20 cellular contexts compared by ENCODE assay signal in the genomic region with DNA sequence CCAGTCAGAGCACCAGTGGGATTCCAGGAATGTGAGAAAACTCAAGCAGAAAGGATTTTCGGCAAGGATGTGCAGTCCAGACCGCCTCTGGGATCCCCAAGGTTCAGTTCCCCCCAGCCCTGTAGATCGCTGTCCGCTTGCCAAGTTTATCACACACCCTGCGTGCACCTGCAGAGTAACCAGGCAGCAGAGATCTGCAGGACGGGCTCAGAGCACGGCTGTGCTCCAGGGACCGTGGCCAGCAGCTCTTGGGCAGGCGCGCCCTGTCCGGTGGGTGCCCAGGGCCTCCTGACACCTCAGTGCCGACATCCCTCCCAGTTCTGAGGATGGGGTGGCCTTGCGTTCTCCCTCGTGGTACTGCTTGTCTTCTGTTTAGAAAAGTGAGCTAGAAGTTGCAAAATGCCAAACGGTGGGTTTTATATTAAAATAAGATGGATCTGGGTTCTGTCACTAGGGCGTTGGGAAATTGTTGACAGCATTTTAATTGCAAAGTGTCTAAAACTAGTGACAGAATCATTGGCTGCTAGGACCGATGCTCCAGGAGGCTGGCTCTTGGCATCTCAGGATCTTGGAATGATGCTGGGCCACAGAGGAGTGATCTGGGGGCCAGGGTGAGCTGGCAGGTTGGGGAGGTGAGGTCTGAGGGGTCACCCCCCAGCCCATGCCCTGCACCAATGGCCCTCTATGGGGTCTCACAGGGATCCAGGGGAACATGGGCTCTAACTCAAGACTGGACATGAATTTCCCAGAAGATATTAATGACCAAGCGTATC.
A peak's percentile ranks its signal among the peaks of the same experiment; 100 is the strongest.
DNase-seq lines count a peak whose midpoint lies in the region; ATAC-seq and TF ChIP-seq lines count a peak whose summit lies in the region.
"Had no signal": no experiment of that assay in that cellular context is flagged by ENCODE, and none has a peak within 500 bp of the region (broad histone marks: within the 10 kb centered on the region; RNA-seq: fewer than 3 reads in every experiment).

No MANE protein-coding gene starts in this region.

- WGBS in neuronal stem cell (ENCODE audit: extremely low coverage in 2 of 2, insufficient read length in 2 of 2, insufficient replicate concordance in 1 of 2), 2 donors, result no CpG with 5 or more reads among the region's 18 CpGs
- 84 to 90% (median 88%) methylated on average over 15 to 18 of the region's 18 CpGs for WGBS in stomach, 5 donors

- H2AK5ac ChIP-seq in neuronal stem cell (ENCODE audit: low read depth, low read length), result peak overlapping the region; percentile 58

- H2AFZ ChIP-seq in neuronal stem cell (ENCODE audit: low read length), result no peak overlapping the region

- no peak for ATAC-seq in activated naive CD8-positive, alpha-beta T cell treated with anti-CD3 and anti-CD28 coated beads, Interleukin-2, amount 10 ng/mL, durations not matched to agents 7 days and 5 days (ENCODE audit: low read depth)

- peak; percentile 10 for DNase-seq in activated naive CD8-positive, alpha-beta T cell treated with anti-CD3 and anti-CD28 coated beads, Interleukin-2, amount 10 ng/mL, durations not matched to agents 7 days and 5 days
- DNase-seq in activated naive CD8-positive, alpha-beta T cell treated with anti-CD3 and anti-CD28 coated beads for 36 hours, result no peak
- DNase-seq in coronary artery (ENCODE audit: low spot score), result peak; percentile 43
- DNase-seq in neuronal stem cell (ENCODE audit: low spot score), result no peak
- peak; percentile 15 for DNase-seq in stomach
- no peak for DNase-seq in NCI-H510A (lab: John Stamatoyannopoulos, UW)
- DNase-seq in activated CD4-positive, CD25-positive, alpha-beta regulatory T cell (lab: John Stamatoyannopoulos, UW), result no peak
- no peak for DNase-seq in NCI-H1092 treated with DMSO at 0.1 percent for 48 hours (lab: John Stamatoyannopoulos, UW)
- DNase-seq: Calu3; DMS153; HFFc6; MV-4-11; NCI-H1417; NCI-H187 treated with DMSO at 0.1 percent for 48 hours; NCI-H2107; NK-92 treated with Interleukin-12 subunit alpha and Interleukin-12 subunit beta, amount 100 ng/mL, for 24 hours had no signal

- no peak for TF ChIP-seq EP300 in stomach (IDR thresholded peaks at IDR 0.05)

- H2BK15ac ChIP-seq in neuronal stem cell (ENCODE audit: low read length), result no peak overlapping the region

- H3K27me3 Mint-ChIP-seq in activated naive CD8-positive, alpha-beta T cell treated with anti-CD3 and anti-CD28 coated beads, Interleukin-2, amount 10 ng/mL, durations not matched to agents 7 days and 5 days, result no peaks in the 10 kb centered on the region
- H3K27me3 Mint-ChIP-seq in activated naive CD8-positive, alpha-beta T cell treated with anti-CD3 and anti-CD28 coated beads for 36 hours, result peaks cover 3% of the 10 kb centered on the region

- H3K27me3 ChIP-seq in neuronal stem cell (ENCODE audit: control insufficient read depth in 3 of 3, insufficient read depth in 3 of 3, low read depth in 1 of 3, low read length in 3 of 3), result peaks cover 0 to 12% (median 0%) of the 10 kb centered on the region in 3 experiments
- peaks cover 0 to 61% (median 0%) of the 10 kb centered on the region in 3 donors for H3K27me3 ChIP-seq in stomach

- no peak overlapping the region for H3K9ac ChIP-seq in neuronal stem cell (ENCODE audit: low read depth, low read length, poor library complexity)

- H3K4ac ChIP-seq in neuronal stem cell (ENCODE audit: low read length), result no peak overlapping the region

- no peak overlapping the region for H4K8ac ChIP-seq in neuronal stem cell (ENCODE audit: low read depth, low read length)

- no peaks in the 10 kb centered on the region for H3K4me1 Mint-ChIP-seq in activated naive CD8-positive, alpha-beta T cell treated with anti-CD3 and anti-CD28 coated beads, Interleukin-2, amount 10 ng/mL, durations not matched to agents 7 days and 5 days
- H3K4me1 Mint-ChIP-seq in activated naive CD8-positive, alpha-beta T cell treated with anti-CD3 and anti-CD28 coated beads for 36 hours, result no peaks in the 10 kb centered on the region
- H3K4me1 Mint-ChIP-seq: CD8-positive, alpha-beta memory T cell had no signal

- no peaks in the 10 kb centered on the region for H3K4me1 ChIP-seq in neuronal stem cell (ENCODE audit: control insufficient read depth in 2 of 2, insufficient read depth in 1 of 2, low read depth in 1 of 2, low read length in 2 of 2)
- H3K4me1 ChIP-seq in stomach, result no peaks in the 10 kb centered on the region

- no peak overlapping the region for H3K4me2 ChIP-seq in neuronal stem cell (ENCODE audit: insufficient read depth, low read length, poor library complexity, severe bottlenecking)

- no peaks in the 10 kb centered on the region for H3K9me3 Mint-ChIP-seq in activated naive CD8-positive, alpha-beta T cell treated with anti-CD3 and anti-CD28 coated beads, Interleukin-2, amount 10 ng/mL, durations not matched to agents 7 days and 5 days
- no peaks in the 10 kb centered on the region for H3K9me3 Mint-ChIP-seq in activated naive CD8-positive, alpha-beta T cell treated with anti-CD3 and anti-CD28 coated beads for 36 hours
- H3K9me3 Mint-ChIP-seq: CD8-positive, alpha-beta memory T cell; H9; IgD-negative memory B cell had no signal

- H3K27ac ChIP-seq in coronary artery, result no peak overlapping the region
- no peak overlapping the region for H3K27ac ChIP-seq in neuronal stem cell (replicated peaks; ENCODE audit: low read length)
- no peak overlapping the region for H3K27ac ChIP-seq in stomach
- H3K27ac ChIP-seq: C4-2B had no signal

- no peak overlapping the region for H2BK12ac ChIP-seq in neuronal stem cell (ENCODE audit: low read length)

- no peak overlapping the region for H3K23ac ChIP-seq in neuronal stem cell (ENCODE audit: low read depth, low read length, poor library complexity)

- POLR2A ChIA-PET in activated naive CD8-positive, alpha-beta T cell treated with anti-CD3 and anti-CD28 coated beads, Interleukin-2, amount 10 ng/mL, durations not matched to agents 7 days and 5 days (lab: Charles Lee), result no interaction called here

- no peak overlapping the region for H3K4me3 ChIP-seq in coronary artery
- no peak overlapping the region for H3K4me3 ChIP-seq in neuronal stem cell (ENCODE audit: low read length in 2 of 2)
- H3K4me3 ChIP-seq in stomach, result no peak overlapping the region

- no peak overlapping the region for H3K4me3 Mint-ChIP-seq in activated naive CD8-positive, alpha-beta T cell treated with anti-CD3 and anti-CD28 coated beads, Interleukin-2, amount 10 ng/mL, durations not matched to agents 7 days and 5 days
- no peak overlapping the region for H3K4me3 Mint-ChIP-seq in activated naive CD8-positive, alpha-beta T cell treated with anti-CD3 and anti-CD28 coated beads for 36 hours
- H3K4me3 Mint-ChIP-seq: CD8-positive, alpha-beta memory T cell; H9; HFFc6; IgD-negative memory B cell had no signal

- H2BK5ac ChIP-seq in neuronal stem cell (ENCODE audit: low read length), result no peak overlapping the region

- H3K79me1 ChIP-seq in neuronal stem cell (ENCODE audit: low read depth, low read length), result no peaks in the 10 kb centered on the region

- no peaks in the 10 kb centered on the region for H3K9me3 ChIP-seq in neuronal stem cell (replicated peaks in 1 of 2; ENCODE audit: control insufficient read depth in 2 of 2, insufficient read depth in 1 of 2, low read depth in 1 of 2, low read length in 2 of 2)
- H3K9me3 ChIP-seq in stomach, result no peaks in the 10 kb centered on the region

- TF ChIP-seq CTCF in coronary artery (IDR thresholded peaks at IDR 0.05) (no peak), stomach (IDR thresholded peaks at IDR 0.05) (no peak)

- no peak for TF ChIP-seq POLR2A in stomach (IDR thresholded peaks at IDR 0.05)

- H3K27ac Mint-ChIP-seq in activated naive CD8-positive, alpha-beta T cell treated with anti-CD3 and anti-CD28 coated beads, Interleukin-2, amount 10 ng/mL, durations not matched to agents 7 days and 5 days, result no peak overlapping the region
- no peak overlapping the region for H3K27ac Mint-ChIP-seq in activated naive CD8-positive, alpha-beta T cell treated with anti-CD3 and anti-CD28 coated beads for 36 hours
- H3K27ac Mint-ChIP-seq: H9, HFFc6, IgD-negative memory B cell had no signal

- no peaks in the 10 kb centered on the region for H3K36me3 Mint-ChIP-seq in activated naive CD8-positive, alpha-beta T cell treated with anti-CD3 and anti-CD28 coated beads, Interleukin-2, amount 10 ng/mL, durations not matched to agents 7 days and 5 days
- no peaks in the 10 kb centered on the region for H3K36me3 Mint-ChIP-seq in activated naive CD8-positive, alpha-beta T cell treated with anti-CD3 and anti-CD28 coated beads for 36 hours
- H3K36me3 Mint-ChIP-seq: CD8-positive, alpha-beta memory T cell; IgD-negative memory B cell had no signal

- H3K18ac ChIP-seq in neuronal stem cell (ENCODE audit: low read length), result peak overlapping the region; percentile 25

- H3K36me3 ChIP-seq in neuronal stem cell (replicated peaks in 1 of 2; ENCODE audit: control insufficient read depth in 2 of 2, insufficient read depth in 2 of 2, low read length in 2 of 2) (no peaks in the 10 kb centered on the region), stomach (no peaks in the 10 kb centered on the region)

- no peak overlapping the region for H4K91ac ChIP-seq in neuronal stem cell (ENCODE audit: low read depth, low read length, poor library complexity)

- H2BK120ac ChIP-seq in neuronal stem cell (ENCODE audit: low read depth, low read length), result no peak overlapping the region

- peak overlapping the region; percentile 72 for H3K14ac ChIP-seq in neuronal stem cell (ENCODE audit: low read length)

- intact Hi-C loops in stomach (cut with DNase I; ENCODE audit: low total_unique reads), result no loop called here

Comparison
In these comparisons a context has a peak if more than half of its experiments do, and no peak if none do; other contexts are left out.
1. DNase-seq: peak in activated naive CD8-positive, alpha-beta T cell treated with anti-CD3 and anti-CD28 coated beads, Interleukin-2, amount 10 ng/mL, durations not matched to agents 7 days and 5 days (single experiment), coronary artery (single experiment) and stomach (single experiment); none in activated naive CD8-positive, alpha-beta T cell treated with anti-CD3 and anti-CD28 coated beads for 36 hours (single experiment), neuronal stem cell (single experiment), NCI-H510A (single experiment), activated CD4-positive, CD25-positive, alpha-beta regulatory T cell (0 of 4) and NCI-H1092 treated with DMSO at 0.1 percent for 48 hours (single experiment).